In genomic region chr6:88916615-88917198, GRCh38 we compare ENCODE assay signal across 20 cellular contexts. TPM values are rescaled to one million over a fixed set of nuclear protein-coding genes. Genes with fewer than 3 reads are reported as not detected.
DNase-seq lines count a peak whose midpoint lies in the region; ATAC-seq and TF ChIP-seq lines count a peak whose summit lies in the region.
"Had no signal": no experiment of that assay in that cellular context is flagged by ENCODE, and none has a peak within 500 bp of the region (broad histone marks: within the 10 kb centered on the region; RNA-seq: fewer than 3 reads in every experiment).

No MANE protein-coding gene starts in this region.

- no peaks in the 10 kb centered on the region for H3K36me3 ChIP-seq in CD8-positive, alpha-beta T cell (ENCODE audit: insufficient read depth, low read length)
- H3K36me3 ChIP-seq in heart right ventricle: no peaks in the 10 kb centered on the region
- H3K36me3 ChIP-seq: thyroid gland had no signal

- POLR2A ChIA-PET in CD8-positive, alpha-beta T cell (lab: Charles Lee): no interaction called here

- H3K27me3 Mint-ChIP-seq in CD8-positive, alpha-beta T cell (ENCODE audit: low read depth): no peaks in the 10 kb centered on the region
- H3K27me3 Mint-ChIP-seq in T-helper 17 cell (no peaks in the 10 kb centered on the region), CD14-positive monocyte (ENCODE audit: low read depth in 3 of 3) (no peaks in the 10 kb centered on the region)
- H3K27me3 Mint-ChIP-seq: effector memory CD8-positive, alpha-beta T cell; naive B cell had no signal

- peaks cover 40% of the 10 kb centered on the region for H3K4me1 Mint-ChIP-seq in CD8-positive, alpha-beta T cell (ENCODE audit: low read depth)
- H3K4me1 Mint-ChIP-seq in T-helper 17 cell (peaks cover 32% of the 10 kb centered on the region), CD14-positive monocyte (peaks cover 3% of the 10 kb centered on the region)

- H3K4me1 ChIP-seq in CD8-positive, alpha-beta T cell (ENCODE audit: insufficient read depth, low read length): peaks cover 8% of the 10 kb centered on the region
- H3K4me1 ChIP-seq in foreskin keratinocyte (peaks cover 3% of the 10 kb centered on the region), heart right ventricle (peaks cover 0 to 4% (median 0%) of the 10 kb centered on the region in 9 donors)
- H3K4me1 ChIP-seq: thyroid gland had no signal

- no peak for TF ChIP-seq CTCF in CD8-positive, alpha-beta T cell (IDR thresholded peaks at IDR 0.05)
- TF ChIP-seq CTCF in GM20000 (IDR thresholded peaks at IDR 0.05; ENCODE audit: extremely low read depth, missing control alignments) (no peak), foreskin keratinocyte (conservative IDR thresholded peaks at IDR 0.05) (no peak), heart right ventricle (IDR thresholded peaks at IDR 0.05) (no peak), CD14-positive monocyte (IDR thresholded peaks at IDR 0.05) (no peak)

- no peak for ATAC-seq in CD8-positive, alpha-beta T cell
- no peak for ATAC-seq in T-helper 17 cell
- peak; percentile 58 for ATAC-seq in foreskin keratinocyte
- ATAC-seq in heart right ventricle: no peak
- ATAC-seq in HG03108 (IDR thresholded peaks at IDR 0.05; ENCODE audit: unreplicated experiment): no peak
- ATAC-seq: effector memory CD8-positive, alpha-beta T cell; SK-N-SH treated with all-trans-retinoic acid at 6 μM for 48 hours had no signal

- no peak overlapping the region for H3K4me3 Mint-ChIP-seq in CD8-positive, alpha-beta T cell
- H3K4me3 Mint-ChIP-seq in T-helper 17 cell: no peak overlapping the region
- H3K4me3 Mint-ChIP-seq in CD14-positive monocyte: no peak overlapping the region
- H3K4me3 Mint-ChIP-seq: effector memory CD8-positive, alpha-beta T cell had no signal

- H3K36me3 Mint-ChIP-seq in CD8-positive, alpha-beta T cell: peaks cover 20% of the 10 kb centered on the region
- H3K36me3 Mint-ChIP-seq in T-helper 17 cell (ENCODE audit: low read depth) (peaks cover 4% of the 10 kb centered on the region), CD14-positive monocyte (peaks cover 13 to 15% of the 10 kb centered on the region in 2 donors)

- no peaks in the 10 kb centered on the region for H3K9me3 ChIP-seq in CD8-positive, alpha-beta T cell (ENCODE audit: low read length)
- no peaks in the 10 kb centered on the region for H3K9me3 ChIP-seq in T-helper 17 cell (ENCODE audit: control insufficient read depth, low read length, poor library complexity, severe bottlenecking)
- peaks cover 0 to 10% (median 0%) of the 10 kb centered on the region in 11 donors for H3K9me3 ChIP-seq in heart right ventricle
- H3K9me3 ChIP-seq: thyroid gland had no signal

- no peaks in the 10 kb centered on the region for H3K27me3 ChIP-seq in CD8-positive, alpha-beta T cell (ENCODE audit: insufficient read depth, low read length)
- H3K27me3 ChIP-seq in foreskin keratinocyte (no peaks in the 10 kb centered on the region), heart right ventricle (no peaks in the 10 kb centered on the region)
- H3K27me3 ChIP-seq: thyroid gland had no signal

- intact Hi-C loops in CD8-positive, alpha-beta T cell (cut with DNase I, micrococcal nuclease): no loop called here
- intact Hi-C loops in heart right ventricle (cut with DNase I) (no loop called here), CD14-positive monocyte (cut with micrococcal nuclease) (no loop called here)

- DNase-seq in CD8-positive, alpha-beta T cell: no peak
- DNase-seq in GM20000 (ENCODE audit: low spot score): peak; percentile 4
- DNase-seq in T-helper 17 cell: no peak
- peak; percentile 50 to 71 for DNase-seq in foreskin keratinocyte
- DNase-seq in heart right ventricle: no peak
- no peak for DNase-seq in CD14-positive monocyte (ENCODE audit: low spot score)
- no peak for DNase-seq in activated gamma-delta T cell treated with Interleukin-2 at 50 U/mL for 16 hours
- DNase-seq: effector memory CD8-positive, alpha-beta T cell; mesenchymal stem cell; naive B cell; NCI-H1417 treated with DMSO at 0.1 percent for 48 hours; NCI-H524; retina; RPMI8226; stimulated activated naive CD4-positive, alpha-beta T cell treated with Interleukin-2 at 50 U/mL for 16 hours; thyroid gland had no signal

- H3K9me3 Mint-ChIP-seq in CD8-positive, alpha-beta T cell: no peaks in the 10 kb centered on the region
- H3K9me3 Mint-ChIP-seq in CD14-positive monocyte: peaks cover 0 to 5% (median 0%) of the 10 kb centered on the region in 7 donors
- H3K9me3 Mint-ChIP-seq: effector memory CD8-positive, alpha-beta T cell had no signal

- CTCF ChIA-PET in CD8-positive, alpha-beta T cell (lab: Charles Lee): no interaction called here

- no peak overlapping the region for H3K27ac ChIP-seq in CD8-positive, alpha-beta T cell (ENCODE audit: low read depth, low read length)
- H3K27ac ChIP-seq in foreskin keratinocyte (peak overlapping the region; percentile 7), heart right ventricle (no peak overlapping the region)
- H3K27ac ChIP-seq: thyroid gland had no signal

- H3K4me3 ChIP-seq in CD8-positive, alpha-beta T cell (ENCODE audit: low read depth, low read length): no peak overlapping the region
- H3K4me3 ChIP-seq in heart right ventricle: no peak overlapping the region
- H3K4me3 ChIP-seq: smooth muscle cell, thyroid gland had no signal

- WGBS in heart right ventricle, 2 donors: 83 to 91% methylated on average over 1 of the region's 1 CpG

- H3K27ac Mint-ChIP-seq in CD8-positive, alpha-beta T cell: peak overlapping the region; percentile 2
- peak overlapping the region; percentile 34 for H3K27ac Mint-ChIP-seq in T-helper 17 cell
- H3K27ac Mint-ChIP-seq in CD14-positive monocyte: peak overlapping the region in 2 of 7 donors; percentile 50 to 60
- H3K27ac Mint-ChIP-seq: activated T-helper 2 cell treated with anti-CD3 and anti-CD28 coated beads, Interferon-gamma antibody, Interleukin-2, Interleukin-4, amounts not matched to agents 10 μg/mL and 5 μg/mL and 100 μg/mL, durations not matched to agents 14 hours and 24 hours and 36 hours; effector memory CD8-positive, alpha-beta T cell had no signal

RNA-seq across cellular contexts. Expression of gene RNGTT, which starts 46.7 kb away (rescaled TPM):
- total RNA-seq in CD8-positive, alpha-beta T cell: 10 to 100 TPM; 10.1 to 10.3 TPM
- total RNA-seq in T-helper 17 cell (10 to 100 TPM; 17.6 to 23.0 TPM), foreskin keratinocyte (16.4 and 16.6 TPM in 2 replicates), heart right ventricle (10 to 100 TPM in 2 of 10 donors, 1 to 10 TPM in 8; 6.8 to 10.9 (median 9.0) TPM)
- polyA plus RNA-seq in foreskin keratinocyte (4.4 and 5.1 TPM in 2 replicates), heart right ventricle (1 to 10 TPM; 3.1 to 4.5 TPM), CD14-positive monocyte (1 to 10 TPM; 5.8 to 8.6 TPM)

Comparison
In these comparisons a context has a peak if more than half of its experiments do, and no peak if none do; other contexts are left out.
1. DNase-seq: peak in GM20000 (single experiment) and foreskin keratinocyte (2 of 2); none in CD8-positive, alpha-beta T cell (0 of 7), T-helper 17 cell (0 of 3), heart right ventricle (0 of 2), CD14-positive monocyte (single experiment) and activated gamma-delta T cell treated with Interleukin-2 at 50 U/mL for 16 hours (single experiment).